ENCODE assay signal across 21 cellular contexts in the genomic region with DNA sequence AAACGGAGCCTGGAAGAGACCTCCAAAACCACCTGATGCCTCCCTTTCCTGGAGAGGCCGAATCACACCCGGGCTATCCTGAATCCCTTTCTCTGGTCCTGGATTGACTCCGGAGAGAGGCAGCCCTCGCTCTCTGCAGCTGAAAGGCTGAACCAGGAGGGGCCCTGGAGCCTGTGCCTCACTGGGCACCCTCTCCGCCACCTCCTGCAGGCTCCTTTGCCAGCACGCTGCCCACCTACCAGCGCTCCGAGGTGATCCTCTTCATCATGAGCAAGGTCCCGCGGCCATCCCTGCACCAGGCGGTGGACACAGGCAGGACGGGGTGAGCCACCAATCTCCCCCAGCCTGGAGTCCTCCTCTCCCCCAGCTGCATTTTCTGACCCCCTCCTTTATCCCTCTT. TPM values are rescaled to one million over a fixed set of nuclear protein-coding genes. Genes with fewer than 3 reads are reported as not detected.
DNase-seq lines count a peak whose midpoint lies in the region; ATAC-seq and TF ChIP-seq lines count a peak whose summit lies in the region.
"Had no signal": no experiment of that assay in that cellular context is flagged by ENCODE, and none has a peak within 500 bp of the region (broad histone marks: within the 10 kb centered on the region; RNA-seq: fewer than 3 reads in every experiment).

No MANE protein-coding gene starts in this region.

- ATAC-seq in GM23338 = no peak
- ATAC-seq: HCT116 had no signal

- H2AFZ ChIP-seq in GM23338 = no peak overlapping the region
- no peak overlapping the region for H2AFZ ChIP-seq in PC-9

- no peak for TF ChIP-seq POLR2A in tibial nerve (IDR thresholded peaks at IDR 0.05)

- 81 to 84% methylated on average over 13 of the region's 13 CpGs for WGBS in tibial nerve, 2 donors

- TF ChIP-seq CTCF in GM23338 (conservative IDR thresholded peaks at IDR 0.05; ENCODE audit: low read depth in 2 of 2) (no peak), mesothelial cell of epicardium (IDR thresholded peaks at IDR 0.05; ENCODE audit: unreplicated experiment) (no peak), tibial nerve (IDR thresholded peaks at IDR 0.05) (no peak), PC-9 (conservative IDR thresholded peaks at IDR 0.05) (no peak)

- H3K27me3 ChIP-seq in GM23338 (ENCODE audit: insufficient read depth) (peaks cover 32% of the 10 kb centered on the region), tibial nerve (no peaks in the 10 kb centered on the region), PC-9 (ENCODE audit: insufficient read depth, low read depth) (peaks cover 70% of the 10 kb centered on the region)
- H3K27me3 ChIP-seq in CD4-positive, alpha-beta memory T cell (ENCODE audit: insufficient read depth, low read length) = peaks cover 37% of the 10 kb centered on the region
- H3K27me3 ChIP-seq: SJCRH30 had no signal

- H3K9me3 Mint-ChIP-seq in GM23338 = no peaks in the 10 kb centered on the region; the same call in 2 of the 3 replicates
- no peaks in the 10 kb centered on the region for H3K9me3 Mint-ChIP-seq in mesothelial cell of epicardium
- no peaks in the 10 kb centered on the region for H3K9me3 Mint-ChIP-seq in CD4-positive, alpha-beta memory T cell
- H3K9me3 Mint-ChIP-seq: CD4-positive, alpha-beta T cell had no signal

- H3K4me1 ChIP-seq in GM23338 (ENCODE audit: insufficient read depth) (peaks cover 8% of the 10 kb centered on the region), tibial nerve (peaks cover 0 to 29% (median 10%) of the 10 kb centered on the region in 4 donors), PC-9 (replicated peaks; ENCODE audit: insufficient read depth) (no peaks in the 10 kb centered on the region)
- H3K4me1 ChIP-seq in CD4-positive, alpha-beta memory T cell (ENCODE audit: insufficient read depth, low read length) = no peaks in the 10 kb centered on the region
- H3K4me1 ChIP-seq: SJCRH30 had no signal

- H3F3A ChIP-seq in GM23338 (replicated peaks; ENCODE audit: low read depth) = no peaks in the 10 kb centered on the region
- H3F3A ChIP-seq in PC-9 (ENCODE audit: insufficient read depth, low read depth) = no peaks in the 10 kb centered on the region

- H3K4me2 ChIP-seq in GM23338 (peak overlapping the region; percentile 89), PC-9 (no peak overlapping the region)

- H3K27ac Mint-ChIP-seq in GM23338 = no peak overlapping the region
- peak overlapping the region; percentile 87 for H3K27ac Mint-ChIP-seq in mesothelial cell of epicardium
- H3K27ac Mint-ChIP-seq in CD4-positive, alpha-beta memory T cell = no peak overlapping the region
- H3K27ac Mint-ChIP-seq: CD4-positive, alpha-beta T cell had no signal

- H3K27ac ChIP-seq in GM23338 (ENCODE audit: low read depth) = no peak overlapping the region
- peak overlapping the region in 3 of 4 donors; percentile 16 to 87 (median 66) for H3K27ac ChIP-seq in tibial nerve
- no peak overlapping the region for H3K27ac ChIP-seq in CD4-positive, alpha-beta memory T cell (ENCODE audit: low read depth, low read length)
- no peak overlapping the region for H3K27ac ChIP-seq in PC-9
- H3K27ac ChIP-seq: BLaER1 treated with 17β-estradiol and CSF1 and Interleukin-3, amounts not matched to agents 10 nM and 100 nM; SJCRH30 had no signal

- intact Hi-C loops in CD4-positive, alpha-beta memory T cell (cut with micrococcal nuclease) = no loop called here
- intact Hi-C loops in PC-9 (cut with micrococcal nuclease; ENCODE audit: unreplicated experiment) = loop anchor here (5.0 kb wide), 1 partner anchor 65 kb away; no protein-coding TSS in a partner anchor

- no TSS peak for BruUV-seq in PC-9 (replicated peaks; lab: Mats Ljungman, UMichigan)

- no peaks in the 10 kb centered on the region; the same call in 2 of the 3 replicates for H3K36me3 Mint-ChIP-seq in GM23338 (ENCODE audit: low read depth)
- H3K36me3 Mint-ChIP-seq in mesothelial cell of epicardium = peaks cover 8% of the 10 kb centered on the region
- H3K36me3 Mint-ChIP-seq in CD4-positive, alpha-beta memory T cell = no peaks in the 10 kb centered on the region

- no peaks in the 10 kb centered on the region for H3K9me3 ChIP-seq in tibial nerve
- H3K9me3 ChIP-seq in CD4-positive, alpha-beta memory T cell (ENCODE audit: control insufficient read depth in 1 of 2, low read length in 2 of 2) = no peaks in the 10 kb centered on the region
- H3K9me3 ChIP-seq in PC-9 (ENCODE audit: insufficient read depth, low read depth) = no peaks in the 10 kb centered on the region
- H3K9me3 ChIP-seq: BLaER1 treated with 17β-estradiol and CSF1 and Interleukin-3, amounts not matched to agents 10 nM and 100 nM; MG63; SJCRH30 had no signal

- H3K27me3 Mint-ChIP-seq in GM23338 (ENCODE audit: insufficient read depth, low read depth, poor library complexity) (peaks cover 26% of the 10 kb centered on the region), mesothelial cell of epicardium (ENCODE audit: low read depth) (peaks cover 7% of the 10 kb centered on the region)
- H3K27me3 Mint-ChIP-seq in CD4-positive, alpha-beta memory T cell = peaks cover 31 to 53% of the 10 kb centered on the region in 2 donors

- DNase-seq in GM23338 (ENCODE audit: low spot score) (no peak), ecto neural progenitor cell (ENCODE audit: low spot score) (peak; percentile 52), mesothelial cell of epicardium (ENCODE audit: low spot score in 2 of 2, unreplicated experiment in 2 of 2) (no peak), tibial nerve (ENCODE audit: low spot score in 2 of 2) (no peak), PC-9 (no peak), NCI-H1048 (lab: John Stamatoyannopoulos, UW) (no peak)
- no peak for DNase-seq in CD4-positive, alpha-beta memory T cell
- DNase-seq: CD4-positive, alpha-beta T cell; COR-L47; IMR-90; KG1; MG63; NCI-H2029; NCI-H446; NCI-H524 treated with DMSO at 0.1 percent for 48 hours; NCI-H774; SJCRH30 had no signal

- no peak for TF ChIP-seq EP300 in tibial nerve (IDR thresholded peaks at IDR 0.05)

- CTCF ChIA-PET in CD4-positive, alpha-beta memory T cell (lab: Charles Lee; ENCODE audit: partially characterized antibody) = interaction anchor here (1.6 kb wide), 1 partner anchor 722 kb away, joined by 4 read pairs; no protein-coding TSS in a partner anchor
- CTCF ChIA-PET in PC-9 (lab: Charles Lee) = no interaction called here

- peaks cover 9% of the 10 kb centered on the region for H3K4me1 Mint-ChIP-seq in GM23338
- H3K4me1 Mint-ChIP-seq in mesothelial cell of epicardium = peaks cover 19% of the 10 kb centered on the region
- H3K4me1 Mint-ChIP-seq in CD4-positive, alpha-beta memory T cell = peaks cover 3 to 16% (median 9%) of the 10 kb centered on the region in 4 donors

- peak overlapping the region; percentile 57; the same call in 1 of the 2 replicates for H3K4me3 ChIP-seq in GM23338
- peak overlapping the region in 1 of 4 donors; percentile 49 for H3K4me3 ChIP-seq in tibial nerve
- no peak overlapping the region for H3K4me3 ChIP-seq in CD4-positive, alpha-beta memory T cell (ENCODE audit: low read length in 2 of 2)
- no peak overlapping the region for H3K4me3 ChIP-seq in PC-9
- H3K4me3 ChIP-seq: BLaER1 treated with 17β-estradiol and CSF1 and Interleukin-3, amounts not matched to agents 10 nM and 100 nM; MG63; SJCRH30 had no signal

- no peaks in the 10 kb centered on the region for H3K36me3 ChIP-seq in GM23338 (ENCODE audit: insufficient read depth)
- H3K36me3 ChIP-seq in tibial nerve = peaks cover 0 to 30% (median 0%) of the 10 kb centered on the region in 3 donors
- H3K36me3 ChIP-seq in CD4-positive, alpha-beta memory T cell (ENCODE audit: insufficient read depth, low read length) = no peaks in the 10 kb centered on the region
- no peaks in the 10 kb centered on the region for H3K36me3 ChIP-seq in PC-9 (ENCODE audit: low read depth)
- H3K36me3 ChIP-seq: BLaER1 treated with 17β-estradiol and CSF1 and Interleukin-3, amounts not matched to agents 10 nM and 100 nM; MG63; SJCRH30 had no signal

- no peak overlapping the region for H3K4me3 Mint-ChIP-seq in GM23338
- peak overlapping the region; percentile 47 for H3K4me3 Mint-ChIP-seq in mesothelial cell of epicardium
- H3K4me3 Mint-ChIP-seq in CD4-positive, alpha-beta memory T cell = peak overlapping the region in 2 of 8 donors; percentile 12 to 24
- H3K4me3 Mint-ChIP-seq: CD4-positive, alpha-beta T cell had no signal

- POLR2A ChIA-PET in CD4-positive, alpha-beta memory T cell (lab: Charles Lee; ENCODE audit: partially characterized antibody) = no interaction called here
- POLR2A ChIA-PET in PC-9 (lab: Charles Lee; ENCODE audit: unreplicated experiment) = no interaction called here

- no peaks in the 10 kb centered on the region for H3K79me2 ChIP-seq in GM23338 (replicated peaks; ENCODE audit: insufficient read depth)
- H3K79me2 ChIP-seq in PC-9 (ENCODE audit: low read depth) = no peaks in the 10 kb centered on the region

- H3K9me2 ChIP-seq in GM23338 (ENCODE audit: insufficient read depth) (no peaks in the 10 kb centered on the region), PC-9 (ENCODE audit: insufficient read depth) (no peaks in the 10 kb centered on the region)

- H4K20me1 ChIP-seq in GM23338 (replicated peaks; ENCODE audit: insufficient read depth) (no peaks in the 10 kb centered on the region; the same call in 1 of the 2 replicates), PC-9 (ENCODE audit: insufficient read depth) (no peaks in the 10 kb centered on the region)

TF ChIP-seq in GM23338, 12 proteins besides CTCF, POLR2A, EP300 and RAD21 (continues in another document):
- TF ChIP-seq CREB1 (CRISPR knock-in tag; IDR thresholded peaks at IDR 0.05; ENCODE audit: low read depth) = no peak
- TF ChIP-seq POLR2AphosphoS5 (IDR thresholded peaks at IDR 0.05; ENCODE audit: low read depth) = no peak
- no peak for TF ChIP-seq STAT1 (IDR thresholded peaks at IDR 0.05; ENCODE audit: unreplicated experiment)
- no peak for TF ChIP-seq ZNF114 (CRISPR knock-in tag; IDR thresholded peaks at IDR 0.05)

RNA-seq across cellular contexts. Expression of a gene that starts 35.7 kb away (rescaled TPM):
- total RNA-seq in GM23338 (2014; rRNA removed; shearing (Covaris generic)) = 7.8 and 12.3 TPM in 2 replicates
- 8.5 and 8.7 TPM in 2 replicates for polyA plus RNA-seq in GM23338 (2016; fragmentation: Nextera tagmentation; extraction: Ambion mirVana)
- total RNA-seq in mesothelial cell of epicardium (0.29 TPM in 1 of 3 replicates, not detected in the others), tibial nerve (10 to 100 TPM in 1 of 4 donors, 1 to 10 TPM in 3; 4.5 to 29.9 (median 9.2) TPM), PC-9 (2021) (not detected in 2 replicates)
- 1 to 10 TPM; 3.1 to 3.6 TPM for total RNA-seq in CD4-positive, alpha-beta memory T cell
- polyA plus RNA-seq in CD4-positive, alpha-beta memory T cell = 1 to 10 TPM; 4.3 to 5.5 TPM
- total RNA-seq: H4, IMR-90, SJCRH30 had no signal
- polyA plus RNA-seq: AG04450 had no signal

Comparison
In these comparisons a context has a peak if more than half of its experiments do, and no peak if none do; other contexts are left out.
1. H3K27ac ChIP-seq: peak in tibial nerve (3 of 4); none in GM23338 (single experiment), CD4-positive, alpha-beta memory T cell (single experiment) and PC-9 (single experiment).